Comparison of ENCODE assay signal across 35 cellular contexts in the genomic region with DNA sequence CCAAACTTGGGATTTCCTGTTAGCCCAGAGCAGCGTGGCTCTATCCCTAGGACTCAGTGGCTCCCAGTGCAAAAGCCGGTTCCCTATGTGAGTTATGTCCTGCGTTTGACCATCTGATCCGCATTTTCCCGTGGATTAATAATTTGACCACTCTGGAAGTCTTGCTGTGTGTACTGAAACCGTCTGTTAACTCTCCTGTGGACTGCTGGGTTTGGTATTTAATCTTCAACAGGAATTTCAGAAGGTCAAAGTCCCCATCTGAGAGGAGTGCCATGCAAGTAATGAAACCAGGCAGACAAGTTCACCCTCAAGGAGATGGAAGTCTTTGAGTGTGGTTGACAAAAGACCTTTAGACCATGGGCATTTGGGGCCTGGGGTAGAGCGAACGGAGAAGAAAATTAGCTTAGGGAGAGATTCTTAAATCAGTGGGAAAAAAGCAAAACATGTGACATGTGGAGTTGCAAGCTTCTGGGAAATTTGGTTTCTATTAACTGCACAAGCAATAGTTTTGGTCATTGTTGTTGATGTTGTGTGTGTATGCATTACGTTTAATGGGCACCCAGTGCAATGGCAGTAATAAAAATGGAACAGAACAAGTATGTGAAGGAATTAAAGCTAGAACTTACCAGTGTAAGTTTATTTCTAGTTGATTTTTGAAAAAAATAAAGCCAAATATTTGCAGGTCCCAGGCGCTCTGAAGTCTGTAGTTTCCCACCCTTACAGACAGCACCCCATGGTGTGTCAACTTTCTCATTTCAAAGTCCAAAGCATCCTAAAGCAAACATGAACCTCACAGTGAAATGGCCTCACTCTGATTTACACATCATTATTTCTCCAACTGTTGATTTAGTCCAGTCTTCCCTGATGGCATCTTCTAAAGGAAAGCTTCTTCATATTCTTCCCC. TPM values are rescaled to one million over a fixed set of nuclear protein-coding genes. Genes with fewer than 3 reads are reported as not detected.
"Had no signal": no experiment of that assay in that cellular context is flagged by ENCODE, and none has a peak within 500 bp of the region (broad histone marks: within the 10 kb centered on the region; RNA-seq: fewer than 3 reads in every experiment).

No MANE protein-coding gene starts in this region.

- H3K36me3 ChIP-seq: gastroesophageal sphincter, neutrophil, ovary, prostate gland, stomach, thyroid gland, upper lobe of left lung had no signal

- H3K27me3 ChIP-seq: gastroesophageal sphincter, ovary, stomach, thyroid gland, upper lobe of left lung had no signal

- H3K9me3 Mint-ChIP-seq: activated CD4-positive, alpha-beta memory T cell treated with anti-CD3 and anti-CD28 coated beads, Interleukin-2, amount 10 ng/mL, durations not matched to agents 7 days and 5 days; activated CD4-positive, alpha-beta T cell treated with anti-CD3 and anti-CD28 coated beads, Interleukin-2, amount 10 ng/mL, durations not matched to agents 7 days and 5 days; activated naive CD4-positive, alpha-beta T cell treated with anti-CD3 and anti-CD28 coated beads, Interleukin-2, amount 50 U/mL, for 24 hours; activated naive CD8-positive, alpha-beta T cell treated with anti-CD3 and anti-CD28 coated beads, Interleukin-2, amount 50 U/mL, for 24 hours; activated T-cell treated with anti-CD3 and anti-CD28 coated beads, Interleukin-2, amount 50 U/mL, for 4 hours; activated T-helper 17 cell treated with anti-CD3 and anti-CD28 coated beads, Interleukin-2, amount 50 U/mL, for 72 hours; effector memory CD8-positive, alpha-beta T cell; nephron; stimulated activated naive B cell treated with anti-CD40 and anti-IgM and Interleukin-4, amounts not matched to agents 10 μg/mL and 1 μg/mL and 100 μg/mL, for 72 hours had no signal

- ATAC-seq: activated naive CD8-positive, alpha-beta T cell treated with anti-CD3 and anti-CD28 coated beads, Interleukin-2, amount 50 U/mL, for 24 hours; activated T-cell treated with anti-CD3 and anti-CD28 coated beads, Interleukin-2, amount 50 U/mL, for 4 hours; activated T-helper 17 cell treated with anti-CD3 and anti-CD28 coated beads, Interleukin-2, amount 50 U/mL, for 72 hours; effector memory CD8-positive, alpha-beta T cell; gastroesophageal sphincter; mucosa of descending colon; stimulated activated naive B cell treated with anti-CD40 and anti-IgM and Interleukin-4, amounts not matched to agents 10 μg/mL and 1 μg/mL and 100 μg/mL, for 72 hours; WTC11 had no signal

- H3K27ac Mint-ChIP-seq: activated CD4-positive, alpha-beta memory T cell treated with anti-CD3 and anti-CD28 coated beads, Interleukin-2, amount 10 ng/mL, durations not matched to agents 7 days and 5 days; activated CD4-positive, alpha-beta T cell treated with anti-CD3 and anti-CD28 coated beads, Interleukin-2, amount 10 ng/mL, durations not matched to agents 7 days and 5 days; activated naive CD4-positive, alpha-beta T cell treated with anti-CD3 and anti-CD28 coated beads, Interleukin-2, amount 50 U/mL, for 24 hours; activated naive CD8-positive, alpha-beta T cell treated with anti-CD3 and anti-CD28 coated beads, Interleukin-2, amount 50 U/mL, for 24 hours; activated T-helper 17 cell treated with anti-CD3 and anti-CD28 coated beads, Interleukin-2, amount 50 U/mL, for 72 hours; effector memory CD8-positive, alpha-beta T cell; immature natural killer cell; stimulated activated naive B cell treated with anti-CD40 and anti-IgM and Interleukin-4, amounts not matched to agents 10 μg/mL and 1 μg/mL and 100 μg/mL, for 72 hours; WTC11 had no signal

- H3K4me1 ChIP-seq: prostate gland had no signal

- H3K4me1 Mint-ChIP-seq: activated CD4-positive, alpha-beta memory T cell treated with anti-CD3 and anti-CD28 coated beads, Interleukin-2, amount 10 ng/mL, durations not matched to agents 7 days and 5 days; activated CD4-positive, alpha-beta T cell treated with anti-CD3 and anti-CD28 coated beads, Interleukin-2, amount 10 ng/mL, durations not matched to agents 7 days and 5 days; activated naive CD4-positive, alpha-beta T cell treated with anti-CD3 and anti-CD28 coated beads, Interleukin-2, amount 50 U/mL, for 24 hours; activated naive CD8-positive, alpha-beta T cell treated with anti-CD3 and anti-CD28 coated beads, Interleukin-2, amount 50 U/mL, for 24 hours; activated T-helper 17 cell treated with anti-CD3 and anti-CD28 coated beads, Interleukin-2, amount 50 U/mL, for 72 hours; immature natural killer cell; stimulated activated naive B cell treated with anti-CD40 and anti-IgM and Interleukin-4, amounts not matched to agents 10 μg/mL and 1 μg/mL and 100 μg/mL, for 72 hours had no signal

- H3K4me3 ChIP-seq: gastroesophageal sphincter, lung, mucosa of descending colon, ovary, prostate gland, stomach, thyroid gland, upper lobe of left lung had no signal

- H3K36me3 Mint-ChIP-seq: activated naive CD4-positive, alpha-beta T cell treated with anti-CD3 and anti-CD28 coated beads, Interleukin-2, amount 50 U/mL, for 24 hours; immature natural killer cell; stimulated activated naive B cell treated with anti-CD40 and anti-IgM and Interleukin-4, amounts not matched to agents 10 μg/mL and 1 μg/mL and 100 μg/mL, for 72 hours; WTC11 had no signal

- DNase-seq: activated CD4-positive, alpha-beta memory T cell treated with anti-CD3 and anti-CD28 coated beads, Interleukin-2, amount 10 ng/mL, durations not matched to agents 7 days and 5 days; activated CD4-positive, alpha-beta T cell treated with anti-CD3 and anti-CD28 coated beads for 1 hour; activated CD4-positive, alpha-beta T cell treated with anti-CD3 and anti-CD28 coated beads, Interleukin-2, amount 10 ng/mL, durations not matched to agents 7 days and 5 days; activated naive CD8-positive, alpha-beta T cell treated with anti-CD3 and anti-CD28 coated beads, Interleukin-2, amount 50 U/mL, for 24 hours; activated T-cell treated with anti-CD3 and anti-CD28 coated beads, Interleukin-2, amount 50 U/mL, for 4 hours; amygdala; caudate nucleus; cortex of kidney; effector memory CD8-positive, alpha-beta T cell; hypothalamus; immature natural killer cell; mucosa of descending colon; ovary; stimulated activated CD4-positive, alpha-beta T cell treated with anti-CD3 and anti-CD28 coated beads, Interleukin-15, amount 100 ng/mL, for 24 hours; stimulated activated CD4-positive, alpha-beta T cell treated with anti-CD3 and anti-CD28 coated beads, Interleukin-2, amount 100 ng/mL, for 24 hours; stimulated activated naive B cell treated with anti-CD40 and anti-IgM and Interleukin-4, amounts not matched to agents 10 μg/mL and 1 μg/mL and 100 μg/mL, for 72 hours; stomach; T-helper 2 cell; thyroid gland; upper lobe of left lung had no signal

- H3K4me3 Mint-ChIP-seq: activated CD4-positive, alpha-beta memory T cell treated with anti-CD3 and anti-CD28 coated beads, Interleukin-2, amount 10 ng/mL, durations not matched to agents 7 days and 5 days; activated CD4-positive, alpha-beta T cell treated with anti-CD3 and anti-CD28 coated beads, Interleukin-2, amount 10 ng/mL, durations not matched to agents 7 days and 5 days; activated naive CD4-positive, alpha-beta T cell treated with anti-CD3 and anti-CD28 coated beads, Interleukin-2, amount 50 U/mL, for 24 hours; activated naive CD8-positive, alpha-beta T cell treated with anti-CD3 and anti-CD28 coated beads, Interleukin-2, amount 50 U/mL, for 24 hours; activated T-cell treated with anti-CD3 and anti-CD28 coated beads, Interleukin-2, amount 50 U/mL, for 4 hours; activated T-helper 17 cell treated with anti-CD3 and anti-CD28 coated beads, Interleukin-2, amount 50 U/mL, for 72 hours; effector memory CD8-positive, alpha-beta T cell; immature natural killer cell; nephron; stimulated activated naive B cell treated with anti-CD40 and anti-IgM and Interleukin-4, amounts not matched to agents 10 μg/mL and 1 μg/mL and 100 μg/mL, for 72 hours; WTC11 had no signal

- FAIRE-seq: endothelial cell of umbilical vein had no signal

- H3K9me3 ChIP-seq: gastroesophageal sphincter, mucosa of descending colon, neutrophil, ovary, prostate gland, stomach, thyroid gland, upper lobe of left lung had no signal

- H3K27ac ChIP-seq: gastroesophageal sphincter, neutrophil, ovary, prostate gland, stomach, thyroid gland, upper lobe of left lung had no signal

RNA-seq across cellular contexts. Expression of gene LYZL1, which starts 38.3 kb away (rescaled TPM):
- total RNA-seq: activated CD4-positive, alpha-beta memory T cell treated with anti-CD3 and anti-CD28 coated beads, Interleukin-2, amount 10 ng/mL, durations not matched to agents 7 days and 5 days; activated CD4-positive, alpha-beta T cell treated with anti-CD3 and anti-CD28 coated beads, Interleukin-2, amount 10 ng/mL, durations not matched to agents 7 days and 5 days; activated T-cell treated with anti-CD3 and anti-CD28 coated beads, Interleukin-2, amount 50 U/mL, for 4 hours; activated T-helper 17 cell treated with anti-CD3 and anti-CD28 coated beads, Interleukin-2, amount 50 U/mL, for 72 hours; chondrocyte; endothelial cell of umbilical vein; fibroblast of lung; fibroblast of villous mesenchyme; gastroesophageal sphincter; kidney epithelial cell; lung; mesenteric fat pad; mucosa of descending colon; ovary; stomach; upper lobe of left lung; WTC11 had no signal
- polyA plus RNA-seq: endothelial cell of umbilical vein, esophagus, fibroblast of lung, immature natural killer cell, lung, ovary, stomach had no signal
